12 cellular contexts compared by ENCODE assay signal in genomic region chr10:91689731-91690168, GRCh38. TPM values are rescaled to one million over a fixed set of nuclear protein-coding genes. Genes with fewer than 3 reads are reported as not detected.
A peak's percentile ranks its signal among the peaks of the same experiment; 100 is the strongest.
DNase-seq lines count a peak whose midpoint lies in the region; ATAC-seq and TF ChIP-seq lines count a peak whose summit lies in the region.
"Had no signal": no experiment of that assay in that cellular context is flagged by ENCODE, and none has a peak within 500 bp of the region (broad histone marks: within the 10 kb centered on the region; RNA-seq: fewer than 3 reads in every experiment).

No MANE protein-coding gene starts in this region.

- H3K4me1 ChIP-seq in right atrium auricular region = no peaks in the 10 kb centered on the region
- peaks cover 0 to 16% of the 10 kb centered on the region in 2 donors for H3K4me1 ChIP-seq in breast epithelium
- H3K4me1 ChIP-seq: adrenal gland had no signal

- intact Hi-C loops in Right ventricle myocardium superior (cut with DNase I) = no loop called here
- intact Hi-C loops in breast epithelium (cut with DNase I; ENCODE audit: low total_unique reads) = no loop called here

- ATAC-seq in Right ventricle myocardium superior (ENCODE audit: poor library complexity) (peak; percentile 88), left lobe of liver (peak; percentile 58), HG03460 (IDR thresholded peaks at IDR 0.05; ENCODE audit: unreplicated experiment) (no peak), HG03469 (IDR thresholded peaks at IDR 0.05; ENCODE audit: unreplicated experiment) (no peak), GM18867 (IDR thresholded peaks at IDR 0.05; ENCODE audit: unreplicated experiment) (no peak)

- no peaks in the 10 kb centered on the region for H3K27me3 ChIP-seq in right atrium auricular region
- no peaks in the 10 kb centered on the region for H3K27me3 ChIP-seq in breast epithelium
- H3K27me3 ChIP-seq: adrenal gland had no signal

- H3K27ac ChIP-seq in right atrium auricular region (peak overlapping the region in 1 of 2 donors; percentile 48), breast epithelium (peak overlapping the region; percentile 20 to 72)
- H3K27ac ChIP-seq: adrenal gland, WERI-Rb-1 had no signal

- H3K9me3 ChIP-seq in right atrium auricular region (no peaks in the 10 kb centered on the region), breast epithelium (no peaks in the 10 kb centered on the region)
- H3K9me3 ChIP-seq: adrenal gland had no signal

- TF ChIP-seq CTCF in right atrium auricular region (IDR thresholded peaks at IDR 0.05) = no peak
- TF ChIP-seq CTCF in breast epithelium (IDR thresholded peaks at IDR 0.05) = no peak

- no peak for TF ChIP-seq POLR2A in breast epithelium (IDR thresholded peaks at IDR 0.05)

- no peak overlapping the region for H3K4me3 ChIP-seq in right atrium auricular region
- no peak overlapping the region for H3K4me3 ChIP-seq in breast epithelium
- H3K4me3 ChIP-seq: adrenal gland had no signal

- DNase-seq in Right ventricle myocardium superior = no peak
- no peak for DNase-seq in right atrium auricular region (ENCODE audit: low spot score)
- peak in 1 of 2 donors; percentile 81 for DNase-seq in breast epithelium (ENCODE audit: low spot score in 2 of 2)
- DNase-seq in left lobe of liver (ENCODE audit: low spot score) = no peak
- DNase-seq in COLO829 (ENCODE audit: low spot score) = no peak
- DNase-seq: adrenal gland, NCI-H510A, WERI-Rb-1 had no signal

- H3K36me3 ChIP-seq in right atrium auricular region = no peaks in the 10 kb centered on the region
- no peaks in the 10 kb centered on the region for H3K36me3 ChIP-seq in breast epithelium
- H3K36me3 ChIP-seq: adrenal gland, WERI-Rb-1 had no signal

RNA-seq across cellular contexts. Expression of gene PPP1R3C, which starts 56.9 kb away (rescaled TPM):
- total RNA-seq in Right ventricle myocardium superior (135 TPM), right atrium auricular region (100 to 1,000 TPM in 1 of 2 donors, 10 to 100 TPM in 1; 58.0 to 250 TPM), breast epithelium (10 to 100 TPM in 2 of 3 donors, 1 to 10 TPM in 1; 9.4 to 48.1 (median 14.4) TPM), left lobe of liver (136 TPM)
- total RNA-seq: HT-29 had no signal

Comparison
In these comparisons a context has a peak if more than half of its experiments do, and no peak if none do; other contexts are left out.
1. ATAC-seq: peak in Right ventricle myocardium superior (single experiment) and left lobe of liver (single experiment); none in HG03460 (single experiment), HG03469 (single experiment) and GM18867 (single experiment).